ENCODE assay signal across 18 cellular contexts in the genomic region with DNA sequence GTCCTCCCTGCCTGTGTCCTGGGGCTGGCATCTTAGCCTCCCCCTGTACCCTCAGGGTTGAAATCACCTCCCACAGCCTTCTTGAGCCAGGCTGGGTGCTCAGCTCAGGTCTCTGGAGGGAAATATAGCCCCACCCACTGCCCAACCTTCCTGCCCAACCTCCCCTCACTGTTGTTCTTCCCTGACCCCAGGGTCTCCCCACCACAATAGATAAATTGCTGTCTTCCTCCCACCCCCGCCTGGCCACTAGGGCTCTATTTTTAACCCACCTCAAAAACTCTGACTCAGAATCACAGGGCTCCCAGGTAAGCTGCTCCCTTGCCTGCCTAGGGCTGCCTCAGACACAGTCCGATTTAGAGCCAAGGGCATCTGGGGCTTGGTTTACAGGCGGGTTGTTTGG. TPM values are rescaled to one million over a fixed set of nuclear protein-coding genes. Genes with fewer than 3 reads are reported as not detected.
DNase-seq lines count a peak whose midpoint lies in the region; ATAC-seq and TF ChIP-seq lines count a peak whose summit lies in the region.
"Had no signal": no experiment of that assay in that cellular context is flagged by ENCODE, and none has a peak within 500 bp of the region (broad histone marks: within the 10 kb centered on the region; RNA-seq: fewer than 3 reads in every experiment).

No MANE protein-coding gene starts in this region.

- no peaks in the 10 kb centered on the region for H3K79me2 ChIP-seq in OCI-LY7 (ENCODE audit: insufficient read depth, low read depth, low read length)

- CTCF ChIA-PET in HEK293 (lab: Yijun Ruan, JAX): interaction anchor here (0.6 kb wide), 1 partner anchor 315 kb away, joined by 3 read pairs; no protein-coding TSS in a partner anchor
- CTCF ChIA-PET in WTC11 (lab: Charles Lee): interaction anchor here (0.6 to 1.6 kb wide), 7 partner anchors 11 to 354 kb away, joined by 3 to 5 read pairs (median 4); no protein-coding TSS in a partner anchor
- CTCF ChIA-PET in OCI-LY7 (lab: Charles Lee; ENCODE audit: unreplicated experiment): no interaction called here

- H4K20me1 ChIP-seq in OCI-LY7 (ENCODE audit: insufficient read depth, low read length): no peaks in the 10 kb centered on the region
- H4K20me1 ChIP-seq: BLaER1 treated with 17β-estradiol and CSF1 and Interleukin-3, amounts not matched to agents 10 nM and 100 nM had no signal

- no TSS peak for BruUV-seq in OCI-LY7 (replicated peaks; lab: Mats Ljungman, UMichigan)

- H3K9me2 ChIP-seq in OCI-LY7 (ENCODE audit: insufficient read depth, low read length): no peaks in the 10 kb centered on the region

- peak; percentile 69 for ATAC-seq in WTC11

- H3K36me3 ChIP-seq in HEK293 (ENCODE audit: control insufficient read depth in 2 of 2, insufficient read depth in 1 of 2, low read length in 2 of 2): no peaks in the 10 kb centered on the region
- H3K36me3 ChIP-seq in OCI-LY7 (ENCODE audit: insufficient read depth, low read length): no peaks in the 10 kb centered on the region
- H3K36me3 ChIP-seq: BLaER1 treated with 17β-estradiol and CSF1 and Interleukin-3, amounts not matched to agents 10 nM and 100 nM had no signal

- H3K4me1 Mint-ChIP-seq in WTC11: peaks cover 19% of the 10 kb centered on the region
- H3K4me1 Mint-ChIP-seq: CD4-positive, CD25-positive, alpha-beta regulatory T cell had no signal

- no peaks in the 10 kb centered on the region for H3K9me3 ChIP-seq in HEK293 (ENCODE audit: control insufficient read depth, insufficient read depth, low read depth, low read length)
- H3K9me3 ChIP-seq in OCI-LY7 (ENCODE audit: low read length): no peaks in the 10 kb centered on the region
- H3K9me3 ChIP-seq: BLaER1 treated with 17β-estradiol and CSF1 and Interleukin-3, amounts not matched to agents 10 nM and 100 nM had no signal

- H3K4me2 ChIP-seq in OCI-LY7 (ENCODE audit: low read length): no peak overlapping the region

- H3K27ac ChIP-seq in HEK293 (ENCODE audit: extremely low read depth, low read depth, low read length) (no peak overlapping the region), OCI-LY7 (ENCODE audit: low read depth, low read length, poor library complexity, severe bottlenecking) (no peak overlapping the region)
- H3K27ac ChIP-seq: BLaER1 treated with 17β-estradiol and CSF1 and Interleukin-3, amounts not matched to agents 10 nM and 100 nM; GM23248; HL-60 had no signal

- no peak overlapping the region for H3K27ac Mint-ChIP-seq in WTC11
- H3K27ac Mint-ChIP-seq: CD4-positive, CD25-positive, alpha-beta regulatory T cell had no signal

- POLR2A ChIA-PET in HEK293 (lab: Yijun Ruan, JAX) (no interaction called here), WTC11 (lab: Charles Lee) (interaction anchor here (0.6 kb wide), 1 partner anchor 202 kb away, joined by 3 read pairs; no protein-coding TSS in a partner anchor), OCI-LY7 (lab: Charles Lee) (no interaction called here)

- no peak for TF ChIP-seq CTCF in HEK293 (tag by site-specific recombination; IDR thresholded peaks at IDR 0.05)
- TF ChIP-seq CTCF in WTC11 (IDR thresholded peaks at IDR 0.05): no peak
- no peak for TF ChIP-seq CTCF in OCI-LY7 (conservative IDR thresholded peaks at IDR 0.05; ENCODE audit: low read length)

- no peak overlapping the region for H3K4me3 Mint-ChIP-seq in WTC11
- H3K4me3 Mint-ChIP-seq: CD4-positive, CD25-positive, alpha-beta regulatory T cell had no signal

- H3K27me3 Mint-ChIP-seq in WTC11 (ENCODE audit: low read depth): no peaks in the 10 kb centered on the region

- DNase-seq in NK-92 treated with Interleukin-12 subunit alpha and Interleukin-12 subunit beta, amount 100 ng/mL, for 24 hours (lab: John Stamatoyannopoulos, UW): peak; percentile 30
- no peak for DNase-seq in NK-92 (lab: John Stamatoyannopoulos, UW; ENCODE audit: unreplicated experiment)
- no peak for DNase-seq in WTC11 (ENCODE audit: low spot score)
- peak; percentile 29 for DNase-seq in left kidney (ENCODE audit: low read depth, low spot score)
- DNase-seq in SHP77 treated with DMSO at 0.1 percent for 48 hours (lab: John Stamatoyannopoulos, UW): no peak
- no peak for DNase-seq in OCI-LY7 (ENCODE audit: low spot score)
- DNase-seq in NCI-H187 treated with DMSO at 0.1 percent for 48 hours (lab: John Stamatoyannopoulos, UW): no peak
- DNase-seq: 8988T; AML-193; Calu3; CD4-positive, CD25-positive, alpha-beta regulatory T cell; DMS 273 treated with DMSO at 0.1 percent for 48 hours; GM23248; HCEC 1CT had no signal

- no peaks in the 10 kb centered on the region for H3K36me3 Mint-ChIP-seq in WTC11
- H3K36me3 Mint-ChIP-seq: CD4-positive, CD25-positive, alpha-beta regulatory T cell had no signal

- no peak overlapping the region for H3K4me3 ChIP-seq in HEK293 (ENCODE audit: low read depth, low read length)
- H3K4me3 ChIP-seq in OCI-LY7 (ENCODE audit: low read depth, low read length, poor library complexity, severe bottlenecking): no peak overlapping the region
- H3K4me3 ChIP-seq: BLaER1 treated with 17β-estradiol and CSF1 and Interleukin-3, amounts not matched to agents 10 nM and 100 nM; GM23248 had no signal

- H3K4me1 ChIP-seq in HEK293 (ENCODE audit: control insufficient read depth, insufficient read depth, low read length): no peaks in the 10 kb centered on the region
- H3K4me1 ChIP-seq in OCI-LY7 (ENCODE audit: insufficient read depth, low read length, poor library complexity, severe bottlenecking): no peaks in the 10 kb centered on the region

- no peak overlapping the region for H2AFZ ChIP-seq in OCI-LY7 (ENCODE audit: low read length)
- H2AFZ ChIP-seq: GM23248 had no signal

- no peaks in the 10 kb centered on the region for H3K9me3 Mint-ChIP-seq in WTC11
- H3K9me3 Mint-ChIP-seq: CD4-positive, CD25-positive, alpha-beta regulatory T cell had no signal

- intact Hi-C loops in OCI-LY7 (cut with micrococcal nuclease; ENCODE audit: unreplicated experiment): no loop called here

TF ChIP-seq in HEK293, 187 proteins besides CTCF, POLR2A, EP300 and RAD21:
- TF ChIP-seq ZNF677 (tag by site-specific recombination; IDR thresholded peaks at IDR 0.05) (no peak), EGR2 (tag by site-specific recombination; IDR thresholded peaks at IDR 0.05; ENCODE audit: low read depth) (peak; percentile 86), ZNF335 (tag by site-specific recombination; conservative IDR thresholded peaks at IDR 0.05) (no peak), ZFHX2 (tag by site-specific recombination; conservative IDR thresholded peaks at IDR 0.05) (peak; percentile 58; the same call in 1 of the 2 replicates), GLIS1 (tag by site-specific recombination; IDR thresholded peaks at IDR 0.05) (peak; percentile 38; the same call in 1 of the 2 replicates), ZBTB8A (tag by site-specific recombination; IDR thresholded peaks at IDR 0.05) (no peak)
- TF ChIP-seq, protein P1, sequence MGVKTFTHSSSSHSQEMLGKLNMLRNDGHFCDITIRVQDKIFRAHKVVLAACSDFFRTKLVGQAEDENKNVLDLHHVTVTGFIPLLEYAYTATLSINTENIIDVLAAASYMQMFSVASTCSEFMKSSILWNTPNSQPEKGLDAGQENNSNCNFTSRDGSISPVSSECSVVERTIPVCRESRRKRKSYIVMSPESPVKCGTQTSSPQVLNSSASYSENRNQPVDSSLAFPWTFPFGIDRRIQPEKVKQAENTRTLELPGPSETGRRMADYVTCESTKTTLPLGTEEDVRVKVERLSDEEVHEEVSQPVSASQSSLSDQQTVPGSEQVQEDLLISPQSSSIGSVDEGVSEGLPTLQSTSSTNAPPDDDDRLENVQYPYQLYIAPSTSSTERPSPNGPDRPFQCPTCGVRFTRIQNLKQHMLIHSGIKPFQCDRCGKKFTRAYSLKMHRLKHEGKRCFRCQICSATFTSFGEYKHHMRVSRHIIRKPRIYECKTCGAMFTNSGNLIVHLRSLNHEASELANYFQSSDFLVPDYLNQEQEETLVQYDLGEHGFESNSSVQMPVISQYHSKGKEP (tag by site-specific recombination; IDR thresholded peaks at IDR 0.05): no peak

TF ChIP-seq in WTC11, 78 proteins besides CTCF, POLR2A, EP300 and RAD21 (continues in another document):
- no peak for TF ChIP-seq ZSCAN18 (CRISPR knock-in tag; IDR thresholded peaks at IDR 0.05)
- TF ChIP-seq ZBTB21 (CRISPR knock-in tag; IDR thresholded peaks at IDR 0.05; ENCODE audit: borderline replicate concordance): no peak
- TF ChIP-seq SP1 (CRISPR knock-in tag; conservative IDR thresholded peaks at IDR 0.05): no peak
- TF ChIP-seq, protein P2, sequence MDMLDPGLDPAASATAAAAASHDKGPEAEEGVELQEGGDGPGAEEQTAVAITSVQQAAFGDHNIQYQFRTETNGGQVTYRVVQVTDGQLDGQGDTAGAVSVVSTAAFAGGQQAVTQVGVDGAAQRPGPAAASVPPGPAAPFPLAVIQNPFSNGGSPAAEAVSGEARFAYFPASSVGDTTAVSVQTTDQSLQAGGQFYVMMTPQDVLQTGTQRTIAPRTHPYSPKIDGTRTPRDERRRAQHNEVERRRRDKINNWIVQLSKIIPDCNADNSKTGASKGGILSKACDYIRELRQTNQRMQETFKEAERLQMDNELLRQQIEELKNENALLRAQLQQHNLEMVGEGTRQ (CRISPR knock-in tag; IDR thresholded peaks at IDR 0.05): no peak
- no peak for TF ChIP-seq MAX (CRISPR knock-in tag; IDR thresholded peaks at IDR 0.05)

RNA-seq across cellular contexts. Expression of gene HCN4, which starts 15.0 kb away (rescaled TPM):
- total RNA-seq in WTC11 (2021): 8.6 to 10.5 TPM (median 9.0 TPM) in 3 replicates
- total RNA-seq in OCI-LY7 (2014; rRNA removed; shearing (Covaris generic)): not detected in 2 replicates
- total RNA-seq in OCI-LY7 (2022): not detected in 2 replicates
- total RNA-seq: CD4-positive, CD25-positive, alpha-beta regulatory T cell; Daoy; GM23248 had no signal

Comparison
In these comparisons a context has a peak if more than half of its experiments do, and no peak if none do; other contexts are left out.
1. DNase-seq: peak in NK-92 treated with Interleukin-12 subunit alpha and Interleukin-12 subunit beta, amount 100 ng/mL, for 24 hours (single experiment) and left kidney (single experiment); none in NK-92 (single experiment), WTC11 (single experiment), SHP77 treated with DMSO at 0.1 percent for 48 hours (single experiment), OCI-LY7 (single experiment) and NCI-H187 treated with DMSO at 0.1 percent for 48 hours (single experiment).